12 cellular contexts compared by ENCODE assay signal in genomic region chrX:129875669-129876068, GRCh38. TPM values are rescaled to one million over a fixed set of nuclear protein-coding genes. Genes with fewer than 3 reads are reported as not detected.
DNase-seq lines count a peak whose midpoint lies in the region; ATAC-seq and TF ChIP-seq lines count a peak whose summit lies in the region.
"Had no signal": no experiment of that assay in that cellular context is flagged by ENCODE, and none has a peak within 500 bp of the region (broad histone marks: within the 10 kb centered on the region; RNA-seq: fewer than 3 reads in every experiment).

No MANE protein-coding gene starts in this region.

- H4K20me1 ChIP-seq in DND-41 (ENCODE audit: insufficient read depth, low read length): no peaks in the 10 kb centered on the region

- H2AFZ ChIP-seq in DND-41 (ENCODE audit: low read depth, low read length) (no peak overlapping the region), mesenchymal stem cell (ENCODE audit: low read depth, low read length) (no peak overlapping the region)

- no peaks in the 10 kb centered on the region for H3K27me3 Mint-ChIP-seq in stimulated activated naive CD8-positive, alpha-beta T cell treated with anti-CD3 and anti-CD28 coated beads, Interleukin-15, amount 100 ng/mL, for 72 hours
- H3K27me3 Mint-ChIP-seq: activated T-helper 17 cell treated with anti-CD3 and anti-CD28 coated beads, Interleukin-2, amount 50 U/mL, for 72 hours had no signal

- no peaks in the 10 kb centered on the region for H3K9me3 ChIP-seq in DND-41 (ENCODE audit: insufficient read depth, low read length, severe bottlenecking)
- no peaks in the 10 kb centered on the region for H3K9me3 ChIP-seq in mesenchymal stem cell (ENCODE audit: control insufficient read depth, low read length)

- H3K4ac ChIP-seq in mesenchymal stem cell (ENCODE audit: low read depth in 1 of 2, low read length in 2 of 2): no peak overlapping the region

- H2BK15ac ChIP-seq in mesenchymal stem cell (ENCODE audit: low read depth, poor library complexity, severe bottlenecking): no peak overlapping the region

- ATAC-seq in DND-41 (ENCODE audit: insufficient read depth, low read depth): 0 out of 3 replicates have a peak, but pooled peaks have one; percentile 27
- no peak for ATAC-seq in stimulated activated naive CD8-positive, alpha-beta T cell treated with anti-CD3 and anti-CD28 coated beads, Interleukin-15, amount 100 ng/mL, for 72 hours
- ATAC-seq: activated T-helper 17 cell treated with anti-CD3 and anti-CD28 coated beads, Interleukin-2, amount 50 U/mL, for 72 hours had no signal

- WGBS in mesenchymal stem cell: 23% methylated on average over 3 of the region's 3 CpGs

- no peak overlapping the region for H2BK5ac ChIP-seq in mesenchymal stem cell (ENCODE audit: low read depth, low read length, poor library complexity, severe bottlenecking)

- H3K4me2 ChIP-seq in DND-41 (ENCODE audit: insufficient read depth, low read length) (no peak overlapping the region), mesenchymal stem cell (ENCODE audit: low read length, poor library complexity, severe bottlenecking) (no peak overlapping the region)

- no peak overlapping the region for H2AK5ac ChIP-seq in mesenchymal stem cell (ENCODE audit: low read length, severe bottlenecking)

- H3K4me3 ChIP-seq in DND-41 (ENCODE audit: low read depth in 1 of 2, low read length in 2 of 2): no peak overlapping the region
- no peak overlapping the region for H3K4me3 ChIP-seq in mesenchymal stem cell (ENCODE audit: insufficient read depth in 1 of 2, low read depth in 1 of 2, low read length in 2 of 2)

- no peak overlapping the region for H3K23ac ChIP-seq in mesenchymal stem cell (ENCODE audit: low read length in 2 of 2)

- H3K27ac ChIP-seq in DND-41 (ENCODE audit: low read length) (no peak overlapping the region), mesenchymal stem cell (ENCODE audit: low read length, poor library complexity, severe bottlenecking) (no peak overlapping the region)

- DNase-seq in DND-41 (no peak), KBM-7 (peak; percentile 34), astrocyte of the hippocampus (ENCODE audit: low read depth, low spot score) (peak; percentile 67), mesenchymal stem cell (peak; percentile 77), GM10266 (ENCODE audit: extremely low spot score) (no peak)
- no peak for DNase-seq in stimulated activated naive CD4-positive, alpha-beta T cell (lab: John Stamatoyannopoulos, UW)
- DNase-seq in stimulated activated naive CD8-positive, alpha-beta T cell treated with anti-CD3 and anti-CD28 coated beads, Interleukin-15, amount 100 ng/mL, for 72 hours: no peak
- DNase-seq: activated CD4-positive, alpha-beta T cell treated with anti-CD3 and anti-CD28 coated beads for 1 hour; hippocampal formation; Right ventricle myocardium superior had no signal

- no peak overlapping the region for H4K91ac ChIP-seq in mesenchymal stem cell (ENCODE audit: low read length)

- H3K4me1 ChIP-seq in DND-41 (ENCODE audit: insufficient read depth, low read length): no peaks in the 10 kb centered on the region
- peaks cover 3% of the 10 kb centered on the region for H3K4me1 ChIP-seq in mesenchymal stem cell (ENCODE audit: control insufficient read depth, insufficient read depth, low read depth, low read length)

- no peaks in the 10 kb centered on the region for H3K27me3 ChIP-seq in DND-41 (ENCODE audit: insufficient read depth, low read length, poor library complexity)
- H3K27me3 ChIP-seq in mesenchymal stem cell (ENCODE audit: control insufficient read depth in 1 of 2, insufficient read depth in 1 of 2, low read length in 2 of 2): peaks cover 10 to 23% of the 10 kb centered on the region in 2 experiments

- no peak overlapping the region for H3K14ac ChIP-seq in mesenchymal stem cell (ENCODE audit: low read length in 2 of 2)

- H3K79me1 ChIP-seq in mesenchymal stem cell (replicated peaks; ENCODE audit: low read length, poor library complexity, severe bottlenecking): no peaks in the 10 kb centered on the region

- in situ Hi-C loops in KBM-7 (cut with MboI; ENCODE audit: low pct_unique_long_range_greater_than_20kb, low sequenced_read_pairs): no loop called here

- H3K4me3 Mint-ChIP-seq in stimulated activated naive CD8-positive, alpha-beta T cell treated with anti-CD3 and anti-CD28 coated beads, Interleukin-15, amount 100 ng/mL, for 72 hours: no peak overlapping the region
- H3K4me3 Mint-ChIP-seq: activated T-helper 17 cell treated with anti-CD3 and anti-CD28 coated beads, Interleukin-2, amount 50 U/mL, for 72 hours; mesothelial cell of epicardium had no signal

- no peaks in the 10 kb centered on the region for H3K9me3 Mint-ChIP-seq in stimulated activated naive CD8-positive, alpha-beta T cell treated with anti-CD3 and anti-CD28 coated beads, Interleukin-15, amount 100 ng/mL, for 72 hours
- H3K9me3 Mint-ChIP-seq: activated T-helper 17 cell treated with anti-CD3 and anti-CD28 coated beads, Interleukin-2, amount 50 U/mL, for 72 hours had no signal

- no peaks in the 10 kb centered on the region for H3K36me3 ChIP-seq in DND-41 (ENCODE audit: insufficient read depth, low read length)
- H3K36me3 ChIP-seq in mesenchymal stem cell (ENCODE audit: control insufficient read depth in 1 of 2, insufficient read depth in 2 of 2, low read depth in 1 of 2, low read length in 2 of 2): no peaks in the 10 kb centered on the region

- H2BK120ac ChIP-seq in mesenchymal stem cell (ENCODE audit: low read depth, low read length): no peak overlapping the region

- no peaks in the 10 kb centered on the region for H3K79me2 ChIP-seq in DND-41 (ENCODE audit: insufficient read depth, low read length)

- H4K8ac ChIP-seq in mesenchymal stem cell (ENCODE audit: low read length): no peak overlapping the region

- no peaks in the 10 kb centered on the region for H3K4me1 Mint-ChIP-seq in stimulated activated naive CD8-positive, alpha-beta T cell treated with anti-CD3 and anti-CD28 coated beads, Interleukin-15, amount 100 ng/mL, for 72 hours
- H3K4me1 Mint-ChIP-seq: activated T-helper 17 cell treated with anti-CD3 and anti-CD28 coated beads, Interleukin-2, amount 50 U/mL, for 72 hours; mesothelial cell of epicardium had no signal

- H3K9ac ChIP-seq in DND-41 (ENCODE audit: low read depth, low read length) (no peak overlapping the region), mesenchymal stem cell (ENCODE audit: low read length) (no peak overlapping the region)

- no peak overlapping the region for H3K18ac ChIP-seq in mesenchymal stem cell (ENCODE audit: low read depth in 1 of 2, low read length in 2 of 2)

- no peak overlapping the region for H3K27ac Mint-ChIP-seq in stimulated activated naive CD8-positive, alpha-beta T cell treated with anti-CD3 and anti-CD28 coated beads, Interleukin-15, amount 100 ng/mL, for 72 hours
- H3K27ac Mint-ChIP-seq: activated T-helper 17 cell treated with anti-CD3 and anti-CD28 coated beads, Interleukin-2, amount 50 U/mL, for 72 hours; mesothelial cell of epicardium had no signal

- no peak overlapping the region for H2BK12ac ChIP-seq in mesenchymal stem cell (ENCODE audit: low read length in 2 of 2)

- TF ChIP-seq CTCF in DND-41 (IDR thresholded peaks at IDR 0.05; ENCODE audit: borderline replicate concordance, extremely low read depth, low read length, poor library complexity, severe bottlenecking): no peak
- TF ChIP-seq CTCF in GM10266 (IDR thresholded peaks at IDR 0.05; ENCODE audit: control insufficient read depth, insufficient read depth, low read depth, missing control alignments): no peak

RNA-seq across cellular contexts. Expression of gene UTP14A, which starts 30.3 kb away (rescaled TPM):
- 17.5 TPM for polyA plus RNA-seq in mesenchymal stem cell (2013, experiment 1 of 2)
- polyA plus RNA-seq in mesenchymal stem cell (2013, experiment 2 of 2): 17.4 TPM

RNA-seq across cellular contexts. Expression of gene ZDHHC9, which starts 32.0 kb away (rescaled TPM):
- polyA plus RNA-seq in mesenchymal stem cell (2013, experiment 1 of 2): 50.8 TPM
- 51.1 TPM for polyA plus RNA-seq in mesenchymal stem cell (2013, experiment 2 of 2)

Comparison
In these comparisons a context has a peak if more than half of its experiments do, and no peak if none do; other contexts are left out.
1. DNase-seq: peak in KBM-7 (single experiment), astrocyte of the hippocampus (single experiment) and mesenchymal stem cell (single experiment); none in DND-41 (single experiment), stimulated activated naive CD4-positive, alpha-beta T cell (0 of 6), GM10266 (single experiment) and stimulated activated naive CD8-positive, alpha-beta T cell treated with anti-CD3 and anti-CD28 coated beads, Interleukin-15, amount 100 ng/mL, for 72 hours (0 of 2).